16 cellular contexts compared by ENCODE assay signal in genomic region chr9:137298401-137298982, GRCh38. TPM values are rescaled to one million over a fixed set of nuclear protein-coding genes. Genes with fewer than 3 reads are reported as not detected.
DNase-seq lines count a peak whose midpoint lies in the region; ATAC-seq, FAIRE-seq and TF ChIP-seq lines count a peak whose summit lies in the region.
"Had no signal": no experiment of that assay in that cellular context is flagged by ENCODE, and none has a peak within 500 bp of the region (broad histone marks: within the 10 kb centered on the region; RNA-seq: fewer than 3 reads in every experiment).

No MANE protein-coding gene starts in this region.

- peaks cover 22% of the 10 kb centered on the region for H3K4me1 Mint-ChIP-seq in activated naive CD4-positive, alpha-beta T cell treated with anti-CD3 and anti-CD28 coated beads, Interleukin-2, amount 10 ng/mL, durations not matched to agents 7 days and 5 days

- no peaks in the 10 kb centered on the region for H3K36me3 ChIP-seq in psoas muscle (ENCODE audit: insufficient read depth in 1 of 2, low read depth in 1 of 2)

- peak; percentile 15 for FAIRE-seq in G401.6 (lab: Jason Lieb, UNC)
- FAIRE-seq: HTR-8/SVneo had no signal

- peaks cover 7% of the 10 kb centered on the region for H3K4me1 ChIP-seq in psoas muscle

- H3K27me3 Mint-ChIP-seq in activated naive CD4-positive, alpha-beta T cell treated with anti-CD3 and anti-CD28 coated beads, Interleukin-2, amount 10 ng/mL, durations not matched to agents 7 days and 5 days, result peaks cover 80% of the 10 kb centered on the region

- no peaks in the 10 kb centered on the region for H3K9me3 Mint-ChIP-seq in activated naive CD4-positive, alpha-beta T cell treated with anti-CD3 and anti-CD28 coated beads, Interleukin-2, amount 10 ng/mL, durations not matched to agents 7 days and 5 days
- H3K9me3 Mint-ChIP-seq: activated naive CD4-positive, alpha-beta T cell treated with anti-CD3 and anti-CD28 coated beads, Interleukin-2, amount 50 U/mL, for 24 hours; natural killer cell; stimulated activated naive CD8-positive, alpha-beta T cell treated with anti-CD3 and anti-CD28 coated beads, Interleukin-15, Interleukin-2, amounts not matched to agents 100 ng/mL and 50 ng/mL, for 24 hours had no signal

- peaks cover 1% of the 10 kb centered on the region for H3K36me3 Mint-ChIP-seq in activated naive CD4-positive, alpha-beta T cell treated with anti-CD3 and anti-CD28 coated beads, Interleukin-2, amount 10 ng/mL, durations not matched to agents 7 days and 5 days
- H3K36me3 Mint-ChIP-seq: activated naive CD4-positive, alpha-beta T cell treated with anti-CD3 and anti-CD28 coated beads, Interleukin-2, amount 50 U/mL, for 24 hours; natural killer cell had no signal

- no peak overlapping the region for H3K27ac Mint-ChIP-seq in activated naive CD4-positive, alpha-beta T cell treated with anti-CD3 and anti-CD28 coated beads, Interleukin-2, amount 10 ng/mL, durations not matched to agents 7 days and 5 days
- H3K27ac Mint-ChIP-seq: activated naive CD4-positive, alpha-beta T cell treated with anti-CD3 and anti-CD28 coated beads, Interleukin-2, amount 50 U/mL, for 24 hours; natural killer cell; stimulated activated naive CD8-positive, alpha-beta T cell treated with anti-CD3 and anti-CD28 coated beads, Interleukin-15, Interleukin-2, amounts not matched to agents 100 ng/mL and 50 ng/mL, for 24 hours had no signal

- 57 to 60% (median 60%) methylated on average over 18 of the region's 18 CpGs for WGBS in psoas muscle, 3 donors

- CTCF ChIA-PET in activated naive CD4-positive, alpha-beta T cell treated with anti-CD3 and anti-CD28 coated beads, Interleukin-2, amount 10 ng/mL, durations not matched to agents 7 days and 5 days (lab: Charles Lee), result no interaction called here

- DNase-seq in coronary artery (ENCODE audit: low spot score), result no peak
- DNase-seq in psoas muscle, result no peak
- DNase-seq in MV-4-11 (lab: John Stamatoyannopoulos, UW), result no peak
- no peak for DNase-seq in activated naive CD4-positive, alpha-beta T cell treated with anti-CD3 and anti-CD28 coated beads, Interleukin-2, amount 10 ng/mL, durations not matched to agents 7 days and 5 days
- DNase-seq: activated CD4-positive, alpha-beta T cell treated with anti-CD3 and anti-CD28 coated beads, Interleukin-2, amount 50 U/mL, for 4 hours; hippocampal formation; natural killer cell; NCI-H748 treated with DMSO at 0.1 percent for 48 hours; stimulated activated CD4-positive, alpha-beta T cell treated with anti-CD3 and anti-CD28 coated beads, Interleukin-2, amount 100 ng/mL, for 24 hours had no signal

- H3K27me3 ChIP-seq in psoas muscle (ENCODE audit: insufficient read depth in 3 of 3, low read length in 2 of 3), result peaks cover 0 to 85% (median 27%) of the 10 kb centered on the region in 3 donors

- peak overlapping the region in 1 of 2 donors; percentile 76 for H3K27ac ChIP-seq in coronary artery
- peak overlapping the region; percentile 50 for H3K27ac ChIP-seq in psoas muscle

- H3K4me3 ChIP-seq in coronary artery (peak overlapping the region; percentile 69), iPS-18c (ENCODE audit: insufficient read depth, low read depth, low read length) (peak overlapping the region; percentile 9), psoas muscle (peak overlapping the region; percentile 66)

- intact Hi-C loops in psoas muscle (cut with DNase I), result loop anchor here (5.0 to 10.0 kb wide), 2 partner anchors 109 to 226 kb away; no protein-coding TSS in a partner anchor

- H3K9me3 ChIP-seq in iPS-18c (ENCODE audit: control insufficient read depth, insufficient read depth, low read length) (peaks cover 5% of the 10 kb centered on the region), psoas muscle (no peaks in the 10 kb centered on the region)

- TF ChIP-seq CTCF in coronary artery (IDR thresholded peaks at IDR 0.05), result no peak
- no peak for TF ChIP-seq CTCF in psoas muscle (IDR thresholded peaks at IDR 0.05)

- no peak for ATAC-seq in psoas muscle
- no peak for ATAC-seq in GM19452 (IDR thresholded peaks at IDR 0.05; ENCODE audit: unreplicated experiment)
- ATAC-seq in HG03521 (IDR thresholded peaks at IDR 0.05; ENCODE audit: unreplicated experiment), result no peak
- ATAC-seq: natural killer cell had no signal

- H3K4me3 Mint-ChIP-seq in activated naive CD4-positive, alpha-beta T cell treated with anti-CD3 and anti-CD28 coated beads, Interleukin-2, amount 10 ng/mL, durations not matched to agents 7 days and 5 days, result no peak overlapping the region
- H3K4me3 Mint-ChIP-seq: activated naive CD4-positive, alpha-beta T cell treated with anti-CD3 and anti-CD28 coated beads, Interleukin-2, amount 50 U/mL, for 24 hours; natural killer cell; stimulated activated naive CD8-positive, alpha-beta T cell treated with anti-CD3 and anti-CD28 coated beads, Interleukin-15, Interleukin-2, amounts not matched to agents 100 ng/mL and 50 ng/mL, for 24 hours had no signal

RNA-seq across cellular contexts. Expression of gene NRARP, which starts 3.6 kb away (rescaled TPM):
- total RNA-seq in psoas muscle, result 1 to 10 TPM; 3.5 to 7.5 (median 5.3) TPM
- polyA plus RNA-seq in psoas muscle, result 1 to 10 TPM in 1 of 3 donors, under 1 TPM in 2; 0.73 to 1.4 (median 0.91) TPM

RNA-seq across cellular contexts. Expression of gene TOR4A, which starts 21.0 kb away (rescaled TPM):
- total RNA-seq in psoas muscle, result 1 to 10 TPM; 1.7 to 2.3 (median 2.1) TPM
- polyA plus RNA-seq in psoas muscle, result 1 to 10 TPM in 2 of 3 donors, under 1 TPM in 1; 0.77 to 2.3 (median 1.1) TPM

RNA-seq across cellular contexts. Expression of gene NELFB, which starts 43.4 kb away (rescaled TPM):
- total RNA-seq in psoas muscle, result 10 to 100 TPM; 39.1 to 53.7 (median 42.8) TPM
- 10 to 100 TPM; 43.2 to 74.3 (median 58.5) TPM for polyA plus RNA-seq in psoas muscle

RNA-seq across cellular contexts. Expression of gene STPG3, which starts 47.4 kb away (rescaled TPM):
- total RNA-seq in psoas muscle, result not detected
- under 1 TPM in 1 of 3 donors, not detected in 2; 0.08 TPM for polyA plus RNA-seq in psoas muscle
- total RNA-seq: natural killer cell had no signal

RNA-seq across cellular contexts. Expression of gene TUBB4B, which starts 57.4 kb away (rescaled TPM):
- 100 to 1,000 TPM; 111 to 273 (median 230) TPM for total RNA-seq in psoas muscle
- 100 to 1,000 TPM; 350 to 838 (median 389) TPM for polyA plus RNA-seq in psoas muscle

Comparison
In these comparisons a context has a peak if more than half of its experiments do, and no peak if none do; other contexts are left out.
1. H3K4me3 ChIP-seq: peak in every context shown above with its lines; median percentile 69 in coronary artery; 66 in psoas muscle; 9 in iPS-18c.